ENCODE assay signal across 10 cellular contexts in genomic region chr12:50032516-50033316, GRCh38. TPM values are rescaled to one million over a fixed set of nuclear protein-coding genes. Genes with fewer than 3 reads are reported as not detected.
A peak's percentile ranks its signal among the peaks of the same experiment; 100 is the strongest.
DNase-seq lines count a peak whose midpoint lies in the region; ATAC-seq and TF ChIP-seq lines count a peak whose summit lies in the region.
"Had no signal": no experiment of that assay in that cellular context is flagged by ENCODE, and none has a peak within 500 bp of the region (broad histone marks: within the 10 kb centered on the region; RNA-seq: fewer than 3 reads in every experiment).

No MANE protein-coding gene starts in this region.

- H3K4me1 ChIP-seq in HUES6 (ENCODE audit: control insufficient read depth, insufficient read depth, low read length) (peaks cover 2% of the 10 kb centered on the region; the same call in 1 of the 2 replicates), HAP-1 (no peaks in the 10 kb centered on the region)

- H3K36me3 ChIP-seq in HUES6 (ENCODE audit: control insufficient read depth, insufficient read depth, low read length) (no peaks in the 10 kb centered on the region), brain microvascular endothelial cell (replicated peaks) (no peaks in the 10 kb centered on the region), HAP-1 (replicated peaks) (no peaks in the 10 kb centered on the region)

- H3K27ac ChIP-seq in HUES6 (ENCODE audit: low read depth, low read length) (no peak overlapping the region), brain microvascular endothelial cell (no peak overlapping the region)

- DNase-seq in brain microvascular endothelial cell (no peak), islet precursor cell (peak; percentile 72), chondrocyte (ENCODE audit: low spot score) (no peak), HAP-1 (ENCODE audit: low spot score in 2 of 2) (no peak)
- DNase-seq in stimulated activated effector memory CD8-positive, alpha-beta T cell treated with anti-CD3 and anti-CD28 coated beads, Interleukin-12 subunit alpha, Interleukin-12 subunit beta, amount 100 ng/mL, for 72 hours (ENCODE audit: low spot score in 2 of 2), result no peak
- no peak for DNase-seq in stimulated activated naive CD4-positive, alpha-beta T cell (lab: John Stamatoyannopoulos, UW)
- DNase-seq: NCI-H1436 treated with DMSO at 0.1 percent for 48 hours had no signal

- no peaks in the 10 kb centered on the region for H3K4me1 Mint-ChIP-seq in stimulated activated effector memory CD8-positive, alpha-beta T cell treated with anti-CD3 and anti-CD28 coated beads, Interleukin-12 subunit alpha, Interleukin-12 subunit beta, amount 100 ng/mL, for 72 hours
- H3K4me1 Mint-ChIP-seq in chondrocyte (ENCODE audit: low read depth), result no peaks in the 10 kb centered on the region

- H3K9ac ChIP-seq in HUES6 (ENCODE audit: low read length), result peak overlapping the region; percentile 48

- H3K36me3 Mint-ChIP-seq in stimulated activated effector memory CD8-positive, alpha-beta T cell treated with anti-CD3 and anti-CD28 coated beads, Interleukin-12 subunit alpha, Interleukin-12 subunit beta, amount 100 ng/mL, for 72 hours, result no peaks in the 10 kb centered on the region
- no peaks in the 10 kb centered on the region for H3K36me3 Mint-ChIP-seq in chondrocyte (ENCODE audit: low read depth)

- no peaks in the 10 kb centered on the region for H3K9me3 ChIP-seq in HUES6 (ENCODE audit: control insufficient read depth, insufficient read depth, low read depth, low read length)
- H3K9me3 ChIP-seq in HAP-1, result no peaks in the 10 kb centered on the region

- TF ChIP-seq CTCF in brain microvascular endothelial cell (IDR thresholded peaks at IDR 0.05; ENCODE audit: low read depth, low read length, missing control alignments), result no peak
- no peak for TF ChIP-seq CTCF in chondrocyte (IDR thresholded peaks at IDR 0.05)

- H3K9me3 Mint-ChIP-seq in stimulated activated effector memory CD8-positive, alpha-beta T cell treated with anti-CD3 and anti-CD28 coated beads, Interleukin-12 subunit alpha, Interleukin-12 subunit beta, amount 100 ng/mL, for 72 hours, result no peaks in the 10 kb centered on the region
- H3K9me3 Mint-ChIP-seq in chondrocyte (ENCODE audit: low read depth), result no peaks in the 10 kb centered on the region

- H3K27me3 Mint-ChIP-seq in chondrocyte (ENCODE audit: low read depth), result peaks cover 5% of the 10 kb centered on the region

- no peak overlapping the region for H3K4me3 Mint-ChIP-seq in stimulated activated effector memory CD8-positive, alpha-beta T cell treated with anti-CD3 and anti-CD28 coated beads, Interleukin-12 subunit alpha, Interleukin-12 subunit beta, amount 100 ng/mL, for 72 hours
- H3K4me3 Mint-ChIP-seq in chondrocyte (ENCODE audit: unreplicated experiment), result no peak overlapping the region

- peaks cover 4% of the 10 kb centered on the region; the same call in 1 of the 2 replicates for H3K27me3 ChIP-seq in HUES6 (ENCODE audit: control insufficient read depth, insufficient read depth, low read length)
- H3K27me3 ChIP-seq in brain microvascular endothelial cell (replicated peaks), result no peaks in the 10 kb centered on the region
- H3K27me3 ChIP-seq in HAP-1 (ENCODE audit: low read depth), result no peaks in the 10 kb centered on the region

- H3K4me3 ChIP-seq in HUES6 (ENCODE audit: low read depth, low read length) (peak overlapping the region; percentile 68), brain microvascular endothelial cell (ENCODE audit: low read depth, low read length) (peak overlapping the region; percentile 35), HAP-1 (no peak overlapping the region)

- in situ Hi-C loops in brain microvascular endothelial cell (cut with HindIII; ENCODE audit: low pct_ligation_motif_present, low sequenced_read_pairs), result no loop called here
- in situ Hi-C loops in HAP-1 (cut with MboI; ENCODE audit: low sequenced_read_pairs), result no loop called here

- no peak overlapping the region for H3K27ac Mint-ChIP-seq in stimulated activated effector memory CD8-positive, alpha-beta T cell treated with anti-CD3 and anti-CD28 coated beads, Interleukin-12 subunit alpha, Interleukin-12 subunit beta, amount 100 ng/mL, for 72 hours
- H3K27ac Mint-ChIP-seq in chondrocyte (ENCODE audit: unreplicated experiment), result no peak overlapping the region

- ATAC-seq in stimulated activated effector memory CD8-positive, alpha-beta T cell treated with anti-CD3 and anti-CD28 coated beads, Interleukin-12 subunit alpha, Interleukin-12 subunit beta, amount 100 ng/mL, for 72 hours, result peak; percentile 36
- ATAC-seq in HG02759 (IDR thresholded peaks at IDR 0.05; ENCODE audit: unreplicated experiment), result no peak

RNA-seq across cellular contexts. Expression of gene RACGAP1, which starts 7.4 kb away (rescaled TPM):
- 25.7 to 31.0 TPM (median 28.4 TPM) in 3 replicates for total RNA-seq in chondrocyte

RNA-seq across cellular contexts. Expression of gene ASIC1, which starts 24.7 kb away (rescaled TPM):
- 2.5 to 4.4 TPM (median 3.9 TPM) in 3 replicates for total RNA-seq in chondrocyte

RNA-seq across cellular contexts. Expression of gene SMARCD1, which starts 52.4 kb away (rescaled TPM):
- 50.8 to 55.7 TPM (median 52.0 TPM) in 3 replicates for total RNA-seq in chondrocyte

RNA-seq across cellular contexts. Expression of gene AQP6, which starts 60.0 kb away (rescaled TPM):
- not detected in 3 replicates for total RNA-seq in chondrocyte
- total RNA-seq: pulmonary artery endothelial cell had no signal
